ENCODE assay signal across 8 cellular contexts in genomic region chrX:103254171-103254824, GRCh38. TPM values are rescaled to one million over a fixed set of nuclear protein-coding genes. Genes with fewer than 3 reads are reported as not detected.
DNase-seq lines count a peak whose midpoint lies in the region; ATAC-seq, FAIRE-seq and TF ChIP-seq lines count a peak whose summit lies in the region.

No MANE protein-coding gene starts in this region.

- POLR2A ChIA-PET in AG04449 (lab: Yijun Ruan, JAX), result interaction anchor here (0.5 kb wide), 2 partner anchors 294 to 312 kb away, joined by 3 to 5 read pairs; no protein-coding TSS in a partner anchor

- peak overlapping the region; percentile 73 for H3K4me3 ChIP-seq in AG04449 (ENCODE audit: low read depth, low read length)
- H3K4me3 ChIP-seq in astrocyte of the cerebellum (ENCODE audit: low read depth, low read length), result peak overlapping the region; percentile 56

- TF ChIP-seq CTCF in AG04449 (IDR thresholded peaks at IDR 0.05; ENCODE audit: insufficient read depth, low read length, missing control alignments), result no peak
- TF ChIP-seq CTCF in astrocyte of the cerebellum (IDR thresholded peaks at IDR 0.05; ENCODE audit: low read depth, low read length, missing control alignments), result no peak
- TF ChIP-seq CTCF in D721Med (IDR thresholded peaks at IDR 0.05; ENCODE audit: insufficient read depth, missing control alignments), result no peak

- FAIRE-seq in GM18507 (lab: Jason Lieb, UNC) (peak; percentile 69), D721Med (lab: Jason Lieb, UNC) (no peak)

- in situ Hi-C loops in astrocyte of the cerebellum (cut with HindIII; ENCODE audit: low sequenced_read_pairs), result no loop called here

- DNase-seq in AG04449 (ENCODE audit: low read depth, low spot score) (no peak), GM18507 (ENCODE audit: extremely low spot score, insufficient read length, low read depth) (peak; percentile 9), OCI-M1 (lab: John Stamatoyannopoulos, UW) (peak; percentile 65), astrocyte of the cerebellum (ENCODE audit: low read depth) (no peak), iPS DF 19.7 (ENCODE audit: low read depth, low spot score) (peak; percentile 74), renal cortical epithelial cell (ENCODE audit: low read depth) (peak; percentile 61), D721Med (ENCODE audit: insufficient read length, low spot score) (no peak)

- ATAC-seq in HG03139 (IDR thresholded peaks at IDR 0.05; ENCODE audit: unreplicated experiment), result peak; percentile 79

- CTCF ChIA-PET in AG04449 (lab: Yijun Ruan, JAX), result interaction anchor here (1.6 to 1.8 kb wide), 3 partner anchors 9 to 43 kb away, joined by 3 to 6 read pairs (median 4); no protein-coding TSS in a partner anchor

RNA-seq across cellular contexts. Expression of gene TCEAL8, which starts 0.7 kb away (rescaled TPM):
- 99.0 and 153 TPM in 2 replicates for total RNA-seq in renal cortical epithelial cell

RNA-seq across cellular contexts. Expression of gene TCEAL5, which starts 22.3 kb away (rescaled TPM):
- not detected in 2 replicates for total RNA-seq in renal cortical epithelial cell

RNA-seq across cellular contexts. Expression of gene BEX4, which starts 39.4 kb away (rescaled TPM):
- total RNA-seq in renal cortical epithelial cell, result 43.1 and 50.6 TPM in 2 replicates

RNA-seq across cellular contexts. Expression of gene BEX2, which starts 56.5 kb away (rescaled TPM):
- total RNA-seq in renal cortical epithelial cell, result 18.0 and 26.9 TPM in 2 replicates

Comparison
In these comparisons a context has a peak if more than half of its experiments do, and no peak if none do; other contexts are left out.
1. DNase-seq: peak in GM18507 (single experiment), OCI-M1 (single experiment), iPS DF 19.7 (single experiment) and renal cortical epithelial cell (single experiment); none in AG04449 (single experiment), astrocyte of the cerebellum (single experiment) and D721Med (single experiment).